8 cellular contexts compared by ENCODE assay signal in the genomic region with DNA sequence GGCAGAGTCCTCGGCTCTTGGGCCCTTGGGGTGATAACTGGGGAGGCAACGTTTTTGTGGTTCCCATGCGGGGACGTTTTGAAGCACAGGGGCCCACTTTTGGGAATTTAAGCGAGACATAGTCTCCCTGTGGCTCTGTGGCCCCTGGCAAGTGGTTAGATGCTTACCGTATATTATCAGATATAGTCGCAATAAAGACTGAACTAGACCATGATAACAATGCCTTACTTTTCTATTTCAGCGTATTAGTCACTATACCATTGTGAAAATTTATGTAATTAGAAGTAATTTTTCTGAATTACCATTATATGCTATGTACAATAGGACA. TPM values are rescaled to one million over a fixed set of nuclear protein-coding genes. Genes with fewer than 3 reads are reported as not detected.
A peak's percentile ranks its signal among the peaks of the same experiment; 100 is the strongest.
DNase-seq lines count a peak whose midpoint lies in the region; ATAC-seq and TF ChIP-seq lines count a peak whose summit lies in the region.

No MANE protein-coding gene starts in this region.

- no peak for ATAC-seq in HG03469 (IDR thresholded peaks at IDR 0.05; ENCODE audit: unreplicated experiment)

- peaks cover 10% of the 10 kb centered on the region for H3K27me3 ChIP-seq in H9 (ENCODE audit: insufficient read depth, low read length)
- peaks cover 0 to 6% of the 10 kb centered on the region in 2 experiments for H3K27me3 ChIP-seq in mesenchymal stem cell (ENCODE audit: control insufficient read depth in 1 of 2, insufficient read depth in 1 of 2, low read length in 2 of 2)

- H2BK15ac ChIP-seq in H9 (ENCODE audit: low read depth, low read length) (no peak overlapping the region), mesenchymal stem cell (ENCODE audit: low read depth, poor library complexity, severe bottlenecking) (no peak overlapping the region)

- H3K4me1 ChIP-seq in H9 (ENCODE audit: insufficient read depth, low read length), result no peaks in the 10 kb centered on the region
- H3K4me1 ChIP-seq in mesenchymal stem cell (ENCODE audit: control insufficient read depth, insufficient read depth, low read depth, low read length), result peaks cover 6% of the 10 kb centered on the region

- no peak overlapping the region for H3K56ac ChIP-seq in H9 (ENCODE audit: insufficient read length, low read depth, low read length)

- H3K36me3 ChIP-seq in mesenchymal stem cell (ENCODE audit: control insufficient read depth in 1 of 2, insufficient read depth in 2 of 2, low read depth in 1 of 2, low read length in 2 of 2), result no peaks in the 10 kb centered on the region

- H2BK120ac ChIP-seq in H9 (ENCODE audit: low read depth, low read length, poor library complexity, severe bottlenecking) (no peak overlapping the region), mesenchymal stem cell (ENCODE audit: low read depth, low read length) (no peak overlapping the region)

- H3K4me2 ChIP-seq in H9 (ENCODE audit: insufficient read depth, insufficient read length, low read length) (peak overlapping the region; percentile 11), mesenchymal stem cell (ENCODE audit: low read length, poor library complexity, severe bottlenecking) (peak overlapping the region; percentile 72)

- H3K27ac ChIP-seq in H9 (ENCODE audit: insufficient read length, low read depth, low read length), result no peak overlapping the region
- peak overlapping the region; percentile 91 for H3K27ac ChIP-seq in angular gyrus (ENCODE audit: low read depth, low read length)
- no peak overlapping the region for H3K27ac ChIP-seq in mesenchymal stem cell (ENCODE audit: low read length, poor library complexity, severe bottlenecking)

- H3K4me3 Mint-ChIP-seq in H9, result peak overlapping the region; percentile 67 to 74; a peak in 4 of 5 replicates

- H3K9ac ChIP-seq in H9 (ENCODE audit: extremely low read depth, insufficient read length, low read length) (no peak overlapping the region), mesenchymal stem cell (ENCODE audit: low read length) (peak overlapping the region; percentile 86)

- H3K79me2 ChIP-seq in H9 (ENCODE audit: insufficient read depth, low read length), result no peaks in the 10 kb centered on the region

- CTCF ChIA-PET in AG04449 (lab: Yijun Ruan, JAX), result interaction anchor here (0.9 to 9.5 kb wide), 11 partner anchors 9 to 256 kb away, joined by 3 to 125 read pairs (median 3); no protein-coding TSS in a partner anchor

- no peaks in the 10 kb centered on the region for H3K36me3 Mint-ChIP-seq in H9 (ENCODE audit: insufficient read depth in 1 of 3, low read depth in 3 of 3)

- H3K23me2 ChIP-seq in H9 (ENCODE audit: insufficient read length, low read depth, low read length, poor library complexity, severe bottlenecking), result no peaks in the 10 kb centered on the region

- no CpG with 5 or more reads among the region's 8 CpGs for WGBS in H9 (ENCODE audit: extremely low coverage, insufficient read length, low lambda C conversion rate)
- WGBS in mesenchymal stem cell, result 0% methylated on average over 5 of the region's 8 CpGs

- H3K9me3 Mint-ChIP-seq in H9, result no peaks in the 10 kb centered on the region

- TF ChIP-seq CTCF in AG04449 (IDR thresholded peaks at IDR 0.05; ENCODE audit: insufficient read depth, low read length, missing control alignments), result no peak
- TF ChIP-seq CTCF in H9 (conservative IDR thresholded peaks at IDR 0.05), result no peak

- H2AFZ ChIP-seq in H9 (ENCODE audit: low read length) (no peak overlapping the region), mesenchymal stem cell (ENCODE audit: low read depth, low read length) (no peak overlapping the region)

- no peak overlapping the region for H3K27ac Mint-ChIP-seq in H9

- peaks cover 38% of the 10 kb centered on the region for H3K27me3 Mint-ChIP-seq in H9 (ENCODE audit: low read depth)

- H2AK5ac ChIP-seq in H9 (ENCODE audit: insufficient read length, low read length), result no peak overlapping the region
- H2AK5ac ChIP-seq in mesenchymal stem cell (ENCODE audit: low read length, severe bottlenecking), result no peak overlapping the region

- no peaks in the 10 kb centered on the region for H4K20me1 ChIP-seq in H9 (ENCODE audit: control insufficient read depth, insufficient read depth, insufficient read length)

- H4K91ac ChIP-seq in H9 (ENCODE audit: insufficient read length, low read depth, low read length) (no peak overlapping the region), mesenchymal stem cell (ENCODE audit: low read length) (no peak overlapping the region)

- H3K18ac ChIP-seq in H9 (ENCODE audit: insufficient read length, low read depth, low read length), result no peak overlapping the region
- no peak overlapping the region for H3K18ac ChIP-seq in mesenchymal stem cell (ENCODE audit: low read depth in 1 of 2, low read length in 2 of 2)

- no peak overlapping the region for H4K5ac ChIP-seq in H9 (ENCODE audit: insufficient read length, low read depth, low read length)

- H3K9me3 ChIP-seq in H9 (ENCODE audit: control insufficient read depth, low read depth, low read length) (no peaks in the 10 kb centered on the region), mesenchymal stem cell (ENCODE audit: control insufficient read depth, low read length) (no peaks in the 10 kb centered on the region)

- DNase-seq in AG04449 (ENCODE audit: low read depth, low spot score), result no peak
- DNase-seq in H9, result no peak
- DNase-seq in mesenchymal stem cell, result no peak
- no peak for DNase-seq in SK-N-DZ (ENCODE audit: low spot score)
- no peak for DNase-seq in Ammon's horn (ENCODE audit: low spot score)
- DNase-seq in NCI-H524 treated with DMSO at 0.1 percent for 48 hours (lab: John Stamatoyannopoulos, UW), result no peak

- POLR2A ChIA-PET in AG04449 (lab: Yijun Ruan, JAX), result interaction anchor here (0.6 kb wide), 1 partner anchor 63 kb away, joined by 3 read pairs; no protein-coding TSS in a partner anchor

- H4K8ac ChIP-seq in H9 (replicated peaks; ENCODE audit: insufficient read length, low read depth, low read length) (no peak overlapping the region), mesenchymal stem cell (ENCODE audit: low read length) (peak overlapping the region; percentile 29)

- H3K23ac ChIP-seq in H9 (ENCODE audit: insufficient read length, low read depth, low read length) (no peak overlapping the region), mesenchymal stem cell (ENCODE audit: low read length in 2 of 2) (no peak overlapping the region)

- H3K4me3 ChIP-seq in AG04449 (ENCODE audit: low read depth, low read length), result peak overlapping the region; percentile 71
- H3K4me3 ChIP-seq in mesenchymal stem cell (ENCODE audit: insufficient read depth in 1 of 2, low read depth in 1 of 2, low read length in 2 of 2), result peak overlapping the region; percentile 38 to 92

- no peak overlapping the region for H3T11ph ChIP-seq in H9 (ENCODE audit: low read length)

- H3K79me1 ChIP-seq in H9 (ENCODE audit: insufficient read depth, low read depth, low read length, poor library complexity, severe bottlenecking) (no peaks in the 10 kb centered on the region), mesenchymal stem cell (replicated peaks; ENCODE audit: low read length, poor library complexity, severe bottlenecking) (peaks cover 15% of the 10 kb centered on the region)

- H2BK12ac ChIP-seq in H9 (ENCODE audit: insufficient read length, low read depth, low read length) (no peak overlapping the region), mesenchymal stem cell (ENCODE audit: low read length in 2 of 2) (no peak overlapping the region)

- H3K4ac ChIP-seq in H9 (ENCODE audit: low read depth, low read length) (no peak overlapping the region), mesenchymal stem cell (ENCODE audit: low read depth in 1 of 2, low read length in 2 of 2) (no peak overlapping the region)

- H2BK5ac ChIP-seq in H9 (ENCODE audit: insufficient read length, low read length) (no peak overlapping the region), mesenchymal stem cell (ENCODE audit: low read depth, low read length, poor library complexity, severe bottlenecking) (no peak overlapping the region)

- no peak overlapping the region for H3K14ac ChIP-seq in H9 (ENCODE audit: insufficient read depth, low read length)
- H3K14ac ChIP-seq in mesenchymal stem cell (ENCODE audit: low read length in 2 of 2), result no peak overlapping the region

- H2BK20ac ChIP-seq in H9 (ENCODE audit: low read depth, low read length, poor library complexity, severe bottlenecking), result no peak overlapping the region

- H3K4me1 Mint-ChIP-seq in H9, result peaks cover 5 to 7% of the 10 kb centered on the region in 2 experiments; a peak in 3 of 4 replicates

RNA-seq across cellular contexts. Expression of gene RCAN1, which starts 0.5 kb away (rescaled TPM):
- total RNA-seq in H9 (2021), result 5.7 and 7.0 TPM in 2 replicates
- 32.5 TPM for polyA plus RNA-seq in mesenchymal stem cell (2013, experiment 1 of 2)
- polyA plus RNA-seq in mesenchymal stem cell (2013, experiment 2 of 2), result 33.5 TPM
- polyA plus RNA-seq in SK-N-DZ (2014; cell fraction: cytosol; rRNA removed), result 10.9 and 14.7 TPM in 2 replicates
- polyA plus RNA-seq in SK-N-DZ (2014; cell fraction: nucleus; rRNA removed), result 4.6 and 5.6 TPM in 2 replicates

RNA-seq across cellular contexts. Expression of gene CLIC6, which starts 53.3 kb away (rescaled TPM):
- total RNA-seq in H9 (2021), result 0.90 and 1.3 TPM in 2 replicates
- polyA plus RNA-seq in mesenchymal stem cell (2013, experiment 1 of 2), result not detected
- not detected for polyA plus RNA-seq in mesenchymal stem cell (2013, experiment 2 of 2)
- not detected in 2 replicates for polyA plus RNA-seq in SK-N-DZ (2014; cell fraction: cytosol; rRNA removed)
- not detected in 2 replicates for polyA plus RNA-seq in SK-N-DZ (2014; cell fraction: nucleus; rRNA removed)
